1 cellular context compared by ENCODE assay signal in the genomic region with DNA sequence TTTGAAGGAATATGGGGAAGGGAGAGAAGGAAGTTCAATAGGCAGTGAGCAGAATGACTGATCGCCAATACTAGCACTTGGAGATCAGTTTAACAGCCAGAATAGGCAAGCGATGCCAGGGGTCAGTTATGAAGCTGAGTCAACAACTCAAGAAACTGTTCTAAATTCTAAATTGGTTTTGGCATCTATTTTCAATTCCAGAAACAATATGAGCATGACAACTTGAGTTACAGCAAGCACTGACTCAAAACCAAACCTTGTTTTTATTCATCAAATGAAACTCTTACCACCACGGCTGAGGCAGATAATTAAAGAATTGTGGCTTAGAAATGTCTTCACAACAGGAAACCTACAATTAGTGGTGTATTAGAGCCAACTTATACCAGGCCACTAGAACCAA.
TF ChIP-seq lines count a peak whose summit lies in the region.

No MANE protein-coding gene starts in this region.

TF ChIP-seq in GM12878, 131 proteins besides CTCF, POLR2A, EP300 and RAD21 (continued from another document and continues in another):
- TF ChIP-seq, protein P1, sequence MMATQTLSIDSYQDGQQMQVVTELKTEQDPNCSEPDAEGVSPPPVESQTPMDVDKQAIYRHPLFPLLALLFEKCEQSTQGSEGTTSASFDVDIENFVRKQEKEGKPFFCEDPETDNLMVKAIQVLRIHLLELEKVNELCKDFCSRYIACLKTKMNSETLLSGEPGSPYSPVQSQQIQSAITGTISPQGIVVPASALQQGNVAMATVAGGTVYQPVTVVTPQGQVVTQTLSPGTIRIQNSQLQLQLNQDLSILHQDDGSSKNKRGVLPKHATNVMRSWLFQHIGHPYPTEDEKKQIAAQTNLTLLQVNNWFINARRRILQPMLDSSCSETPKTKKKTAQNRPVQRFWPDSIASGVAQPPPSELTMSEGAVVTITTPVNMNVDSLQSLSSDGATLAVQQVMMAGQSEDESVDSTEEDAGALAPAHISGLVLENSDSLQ (IDR thresholded peaks at IDR 0.05), result peak; percentile 85
- TF ChIP-seq, protein P2, sequence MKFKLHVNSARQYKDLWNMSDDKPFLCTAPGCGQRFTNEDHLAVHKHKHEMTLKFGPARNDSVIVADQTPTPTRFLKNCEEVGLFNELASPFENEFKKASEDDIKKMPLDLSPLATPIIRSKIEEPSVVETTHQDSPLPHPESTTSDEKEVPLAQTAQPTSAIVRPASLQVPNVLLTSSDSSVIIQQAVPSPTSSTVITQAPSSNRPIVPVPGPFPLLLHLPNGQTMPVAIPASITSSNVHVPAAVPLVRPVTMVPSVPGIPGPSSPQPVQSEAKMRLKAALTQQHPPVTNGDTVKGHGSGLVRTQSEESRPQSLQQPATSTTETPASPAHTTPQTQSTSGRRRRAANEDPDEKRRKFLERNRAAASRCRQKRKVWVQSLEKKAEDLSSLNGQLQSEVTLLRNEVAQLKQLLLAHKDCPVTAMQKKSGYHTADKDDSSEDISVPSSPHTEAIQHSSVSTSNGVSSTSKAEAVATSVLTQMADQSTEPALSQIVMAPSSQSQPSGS (IDR thresholded peaks at IDR 0.05; ENCODE audit: low read length), result peak; percentile 99
- TF ChIP-seq RCOR1 (conservative IDR thresholded peaks at IDR 0.05; ENCODE audit: low read depth, low read length) (peak; percentile 86; the same call in 1 of the 2 replicates), JUND (IDR thresholded peaks at IDR 0.05; ENCODE audit: low read depth, low read length) (peak; percentile 96), ZZZ3 (IDR thresholded peaks at IDR 0.05; ENCODE audit: control insufficient read depth, insufficient read length, low read depth) (no peak), MYB (IDR thresholded peaks at IDR 0.05; ENCODE audit: borderline replicate concordance, low read depth, low read length) (0 out of 2 replicates have a peak, but pooled peaks have one; percentile 63), RELA (IDR thresholded peaks at IDR 0.05; ENCODE audit: borderline replicate concordance, partially characterized antibody) (peak; percentile 43), LARP7 (IDR thresholded peaks at IDR 0.05) (no peak), SP1 (IDR thresholded peaks at IDR 0.05; ENCODE audit: low read depth, low read length) (peak; percentile 55), ZNF24 (IDR thresholded peaks at IDR 0.05) (peak; percentile 91), CBFB (IDR thresholded peaks at IDR 0.05; ENCODE audit: low read depth) (peak; percentile 86; the same call in 1 of the 2 replicates), FOXM1 (IDR thresholded peaks at IDR 0.05; ENCODE audit: low read depth, low read length) (peak; percentile 100), PML (IDR thresholded peaks at IDR 0.05; ENCODE audit: low read length) (peak; percentile 91), DPF2 (IDR thresholded peaks at IDR 0.05) (peak; percentile 100), EGR1 (IDR thresholded peaks at IDR 0.05; ENCODE audit: borderline replicate concordance in 1 of 2, low read depth in 2 of 2, low read length in 2 of 2) (no peak), MEF2B (IDR thresholded peaks at IDR 0.05; ENCODE audit: partially characterized antibody, poor library complexity, severe bottlenecking) (peak; percentile 93), BACH1 (IDR thresholded peaks at IDR 0.05; ENCODE audit: borderline replicate concordance) (peak; percentile 98), NFIC (IDR thresholded peaks at IDR 0.05; ENCODE audit: low read depth, low read length) (peak; percentile 100), PAX5 (IDR thresholded peaks at IDR 0.05; ENCODE audit: borderline replicate concordance, low read depth, low read length) (peak; percentile 95), SREBF1 (IDR thresholded peaks at IDR 0.05; ENCODE audit: low read length) (peak; percentile 71; the same call in 1 of the 2 replicates), CREB1 (IDR thresholded peaks at IDR 0.05; ENCODE audit: low read depth) (peak; percentile 74), ZNF207 (IDR thresholded peaks at IDR 0.05; ENCODE audit: borderline replicate concordance) (no peak)
- TF ChIP-seq, protein P3, sequence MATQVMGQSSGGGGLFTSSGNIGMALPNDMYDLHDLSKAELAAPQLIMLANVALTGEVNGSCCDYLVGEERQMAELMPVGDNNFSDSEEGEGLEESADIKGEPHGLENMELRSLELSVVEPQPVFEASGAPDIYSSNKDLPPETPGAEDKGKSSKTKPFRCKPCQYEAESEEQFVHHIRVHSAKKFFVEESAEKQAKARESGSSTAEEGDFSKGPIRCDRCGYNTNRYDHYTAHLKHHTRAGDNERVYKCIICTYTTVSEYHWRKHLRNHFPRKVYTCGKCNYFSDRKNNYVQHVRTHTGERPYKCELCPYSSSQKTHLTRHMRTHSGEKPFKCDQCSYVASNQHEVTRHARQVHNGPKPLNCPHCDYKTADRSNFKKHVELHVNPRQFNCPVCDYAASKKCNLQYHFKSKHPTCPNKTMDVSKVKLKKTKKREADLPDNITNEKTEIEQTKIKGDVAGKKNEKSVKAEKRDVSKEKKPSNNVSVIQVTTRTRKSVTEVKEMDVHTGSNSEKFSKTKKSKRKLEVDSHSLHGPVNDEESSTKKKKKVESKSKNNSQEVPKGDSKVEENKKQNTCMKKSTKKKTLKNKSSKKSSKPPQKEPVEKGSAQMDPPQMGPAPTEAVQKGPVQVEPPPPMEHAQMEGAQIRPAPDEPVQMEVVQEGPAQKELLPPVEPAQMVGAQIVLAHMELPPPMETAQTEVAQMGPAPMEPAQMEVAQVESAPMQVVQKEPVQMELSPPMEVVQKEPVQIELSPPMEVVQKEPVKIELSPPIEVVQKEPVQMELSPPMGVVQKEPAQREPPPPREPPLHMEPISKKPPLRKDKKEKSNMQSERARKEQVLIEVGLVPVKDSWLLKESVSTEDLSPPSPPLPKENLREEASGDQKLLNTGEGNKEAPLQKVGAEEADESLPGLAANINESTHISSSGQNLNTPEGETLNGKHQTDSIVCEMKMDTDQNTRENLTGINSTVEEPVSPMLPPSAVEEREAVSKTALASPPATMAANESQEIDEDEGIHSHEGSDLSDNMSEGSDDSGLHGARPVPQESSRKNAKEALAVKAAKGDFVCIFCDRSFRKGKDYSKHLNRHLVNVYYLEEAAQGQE (IDR thresholded peaks at IDR 0.05; ENCODE audit: low read depth, low read length), result peak; percentile 43; the same call in 1 of the 2 replicates
- TF ChIP-seq, protein P4, sequence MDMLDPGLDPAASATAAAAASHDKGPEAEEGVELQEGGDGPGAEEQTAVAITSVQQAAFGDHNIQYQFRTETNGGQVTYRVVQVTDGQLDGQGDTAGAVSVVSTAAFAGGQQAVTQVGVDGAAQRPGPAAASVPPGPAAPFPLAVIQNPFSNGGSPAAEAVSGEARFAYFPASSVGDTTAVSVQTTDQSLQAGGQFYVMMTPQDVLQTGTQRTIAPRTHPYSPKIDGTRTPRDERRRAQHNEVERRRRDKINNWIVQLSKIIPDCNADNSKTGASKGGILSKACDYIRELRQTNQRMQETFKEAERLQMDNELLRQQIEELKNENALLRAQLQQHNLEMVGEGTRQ (IDR thresholded peaks at IDR 0.05; ENCODE audit: borderline replicate concordance, low read depth, low read length), result no peak
- TF ChIP-seq, protein P5, sequence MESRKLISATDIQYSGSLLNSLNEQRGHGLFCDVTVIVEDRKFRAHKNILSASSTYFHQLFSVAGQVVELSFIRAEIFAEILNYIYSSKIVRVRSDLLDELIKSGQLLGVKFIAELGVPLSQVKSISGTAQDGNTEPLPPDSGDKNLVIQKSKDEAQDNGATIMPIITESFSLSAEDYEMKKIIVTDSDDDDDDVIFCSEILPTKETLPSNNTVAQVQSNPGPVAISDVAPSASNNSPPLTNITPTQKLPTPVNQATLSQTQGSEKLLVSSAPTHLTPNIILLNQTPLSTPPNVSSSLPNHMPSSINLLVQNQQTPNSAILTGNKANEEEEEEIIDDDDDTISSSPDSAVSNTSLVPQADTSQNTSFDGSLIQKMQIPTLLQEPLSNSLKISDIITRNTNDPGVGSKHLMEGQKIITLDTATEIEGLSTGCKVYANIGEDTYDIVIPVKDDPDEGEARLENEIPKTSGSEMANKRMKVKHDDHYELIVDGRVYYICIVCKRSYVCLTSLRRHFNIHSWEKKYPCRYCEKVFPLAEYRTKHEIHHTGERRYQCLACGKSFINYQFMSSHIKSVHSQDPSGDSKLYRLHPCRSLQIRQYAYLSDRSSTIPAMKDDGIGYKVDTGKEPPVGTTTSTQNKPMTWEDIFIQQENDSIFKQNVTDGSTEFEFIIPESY (IDR thresholded peaks at IDR 0.05), result no peak
- TF ChIP-seq, protein P6, sequence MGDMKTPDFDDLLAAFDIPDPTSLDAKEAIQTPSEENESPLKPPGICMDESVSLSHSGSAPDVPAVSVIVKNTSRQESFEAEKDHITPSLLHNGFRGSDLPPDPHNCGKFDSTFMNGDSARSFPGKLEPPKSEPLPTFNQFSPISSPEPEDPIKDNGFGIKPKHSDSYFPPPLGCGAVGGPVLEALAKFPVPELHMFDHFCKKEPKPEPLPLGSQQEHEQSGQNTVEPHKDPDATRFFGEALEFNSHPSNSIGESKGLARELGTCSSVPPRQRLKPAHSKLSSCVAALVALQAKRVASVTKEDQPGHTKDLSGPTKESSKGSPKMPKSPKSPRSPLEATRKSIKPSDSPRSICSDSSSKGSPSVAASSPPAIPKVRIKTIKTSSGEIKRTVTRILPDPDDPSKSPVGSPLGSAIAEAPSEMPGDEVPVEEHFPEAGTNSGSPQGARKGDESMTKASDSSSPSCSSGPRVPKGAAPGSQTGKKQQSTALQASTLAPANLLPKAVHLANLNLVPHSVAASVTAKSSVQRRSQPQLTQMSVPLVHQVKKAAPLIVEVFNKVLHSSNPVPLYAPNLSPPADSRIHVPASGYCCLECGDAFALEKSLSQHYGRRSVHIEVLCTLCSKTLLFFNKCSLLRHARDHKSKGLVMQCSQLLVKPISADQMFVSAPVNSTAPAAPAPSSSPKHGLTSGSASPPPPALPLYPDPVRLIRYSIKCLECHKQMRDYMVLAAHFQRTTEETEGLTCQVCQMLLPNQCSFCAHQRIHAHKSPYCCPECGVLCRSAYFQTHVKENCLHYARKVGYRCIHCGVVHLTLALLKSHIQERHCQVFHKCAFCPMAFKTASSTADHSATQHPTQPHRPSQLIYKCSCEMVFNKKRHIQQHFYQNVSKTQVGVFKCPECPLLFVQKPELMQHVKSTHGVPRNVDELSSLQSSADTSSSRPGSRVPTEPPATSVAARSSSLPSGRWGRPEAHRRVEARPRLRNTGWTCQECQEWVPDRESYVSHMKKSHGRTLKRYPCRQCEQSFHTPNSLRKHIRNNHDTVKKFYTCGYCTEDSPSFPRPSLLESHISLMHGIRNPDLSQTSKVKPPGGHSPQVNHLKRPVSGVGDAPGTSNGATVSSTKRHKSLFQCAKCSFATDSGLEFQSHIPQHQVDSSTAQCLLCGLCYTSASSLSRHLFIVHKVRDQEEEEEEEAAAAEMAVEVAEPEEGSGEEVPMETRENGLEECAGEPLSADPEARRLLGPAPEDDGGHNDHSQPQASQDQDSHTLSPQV (IDR thresholded peaks at IDR 0.05), result peak; percentile 84; the same call in 1 of the 2 replicates
- TF ChIP-seq, protein P7, sequence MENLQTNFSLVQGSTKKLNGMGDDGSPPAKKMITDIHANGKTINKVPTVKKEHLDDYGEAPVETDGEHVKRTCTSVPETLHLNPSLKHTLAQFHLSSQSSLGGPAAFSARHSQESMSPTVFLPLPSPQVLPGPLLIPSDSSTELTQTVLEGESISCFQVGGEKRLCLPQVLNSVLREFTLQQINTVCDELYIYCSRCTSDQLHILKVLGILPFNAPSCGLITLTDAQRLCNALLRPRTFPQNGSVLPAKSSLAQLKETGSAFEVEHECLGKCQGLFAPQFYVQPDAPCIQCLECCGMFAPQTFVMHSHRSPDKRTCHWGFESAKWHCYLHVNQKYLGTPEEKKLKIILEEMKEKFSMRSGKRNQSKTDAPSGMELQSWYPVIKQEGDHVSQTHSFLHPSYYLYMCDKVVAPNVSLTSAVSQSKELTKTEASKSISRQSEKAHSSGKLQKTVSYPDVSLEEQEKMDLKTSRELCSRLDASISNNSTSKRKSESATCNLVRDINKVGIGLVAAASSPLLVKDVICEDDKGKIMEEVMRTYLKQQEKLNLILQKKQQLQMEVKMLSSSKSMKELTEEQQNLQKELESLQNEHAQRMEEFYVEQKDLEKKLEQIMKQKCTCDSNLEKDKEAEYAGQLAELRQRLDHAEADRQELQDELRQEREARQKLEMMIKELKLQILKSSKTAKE (IDR thresholded peaks at IDR 0.05; ENCODE audit: low read depth, poor library complexity, severe bottlenecking), result peak; percentile 99
- TF ChIP-seq, protein P8, sequence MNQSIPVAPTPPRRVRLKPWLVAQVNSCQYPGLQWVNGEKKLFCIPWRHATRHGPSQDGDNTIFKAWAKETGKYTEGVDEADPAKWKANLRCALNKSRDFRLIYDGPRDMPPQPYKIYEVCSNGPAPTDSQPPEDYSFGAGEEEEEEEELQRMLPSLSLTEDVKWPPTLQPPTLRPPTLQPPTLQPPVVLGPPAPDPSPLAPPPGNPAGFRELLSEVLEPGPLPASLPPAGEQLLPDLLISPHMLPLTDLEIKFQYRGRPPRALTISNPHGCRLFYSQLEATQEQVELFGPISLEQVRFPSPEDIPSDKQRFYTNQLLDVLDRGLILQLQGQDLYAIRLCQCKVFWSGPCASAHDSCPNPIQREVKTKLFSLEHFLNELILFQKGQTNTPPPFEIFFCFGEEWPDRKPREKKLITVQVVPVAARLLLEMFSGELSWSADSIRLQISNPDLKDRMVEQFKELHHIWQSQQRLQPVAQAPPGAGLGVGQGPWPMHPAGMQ (IDR thresholded peaks at IDR 0.05; ENCODE audit: borderline replicate concordance), result no peak
- TF ChIP-seq, protein P9, sequence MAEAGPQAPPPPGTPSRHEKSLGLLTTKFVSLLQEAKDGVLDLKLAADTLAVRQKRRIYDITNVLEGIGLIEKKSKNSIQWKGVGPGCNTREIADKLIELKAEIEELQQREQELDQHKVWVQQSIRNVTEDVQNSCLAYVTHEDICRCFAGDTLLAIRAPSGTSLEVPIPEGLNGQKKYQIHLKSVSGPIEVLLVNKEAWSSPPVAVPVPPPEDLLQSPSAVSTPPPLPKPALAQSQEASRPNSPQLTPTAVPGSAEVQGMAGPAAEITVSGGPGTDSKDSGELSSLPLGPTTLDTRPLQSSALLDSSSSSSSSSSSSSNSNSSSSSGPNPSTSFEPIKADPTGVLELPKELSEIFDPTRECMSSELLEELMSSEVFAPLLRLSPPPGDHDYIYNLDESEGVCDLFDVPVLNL (IDR thresholded peaks at IDR 0.05; ENCODE audit: low read depth, low read length), result no peak
